ENCODE assay signal across 17 cellular contexts in genomic region chr6:9914951-9915350, GRCh38.
"Had no signal": no experiment of that assay in that cellular context is flagged by ENCODE, and none has a peak within 500 bp of the region (broad histone marks: within the 10 kb centered on the region; RNA-seq: fewer than 3 reads in every experiment).

No MANE protein-coding gene starts in this region.

- H3K4me3 Mint-ChIP-seq: naive thymus-derived CD8-positive, alpha-beta T cell; stimulated activated naive B cell treated with anti-CD40 and anti-IgM and Interleukin-4, amounts not matched to agents 10 μg/mL and 1 μg/mL and 100 μg/mL, for 72 hours; stimulated activated naive CD8-positive, alpha-beta T cell treated with anti-CD3 and anti-CD28 coated beads, Interleukin-15, amount 100 ng/mL, for 72 hours had no signal

- H3K27ac ChIP-seq: esophagus muscularis mucosa, gastrocnemius medialis, neutrophil, psoas muscle, skin epidermis, thoracic aorta had no signal

- H3K27me3 Mint-ChIP-seq: stimulated activated naive B cell treated with anti-CD40 and anti-IgM and Interleukin-4, amounts not matched to agents 10 μg/mL and 1 μg/mL and 100 μg/mL, for 72 hours; stimulated activated naive CD8-positive, alpha-beta T cell treated with anti-CD3 and anti-CD28 coated beads, Interleukin-15, amount 100 ng/mL, for 72 hours had no signal

- H3K4me3 ChIP-seq: esophagus muscularis mucosa, gastrocnemius medialis, lung, psoas muscle, skin epidermis, thoracic aorta had no signal

- H3K9me3 ChIP-seq: esophagus muscularis mucosa, gastrocnemius medialis, neutrophil, psoas muscle, thoracic aorta had no signal

- H3K36me3 ChIP-seq: esophagus muscularis mucosa, gastrocnemius medialis, neutrophil, thoracic aorta had no signal

- DNase-seq: effector memory CD4-positive, alpha-beta T cell; gastrocnemius medialis; left ventricle myocardium superior; mesenchymal stem cell; naive thymus-derived CD8-positive, alpha-beta T cell; psoas muscle; stimulated activated CD4-positive, alpha-beta T cell treated with anti-CD3 and anti-CD28 coated beads, Interleukin-2, amount 100 ng/mL, for 24 hours; stimulated activated CD4-positive, alpha-beta T cell treated with anti-CD3 and anti-CD28 coated beads, Interleukin-4, amount 100 ng/mL, for 4 hours; stimulated activated naive B cell treated with anti-CD40 and anti-IgM and Interleukin-4, amounts not matched to agents 10 μg/mL and 1 μg/mL and 100 μg/mL, for 72 hours; stimulated activated naive CD8-positive, alpha-beta T cell treated with anti-CD3 and anti-CD28 coated beads, Interleukin-15, amount 100 ng/mL, for 72 hours; trophoblast cell had no signal

- ATAC-seq: gastrocnemius medialis; left ventricle myocardium superior; naive thymus-derived CD8-positive, alpha-beta T cell; psoas muscle; sciatic nerve; stimulated activated naive B cell treated with anti-CD40 and anti-IgM and Interleukin-4, amounts not matched to agents 10 μg/mL and 1 μg/mL and 100 μg/mL, for 72 hours; stimulated activated naive CD8-positive, alpha-beta T cell treated with anti-CD3 and anti-CD28 coated beads, Interleukin-15, amount 100 ng/mL, for 72 hours had no signal

- H3K36me3 Mint-ChIP-seq: stimulated activated naive B cell treated with anti-CD40 and anti-IgM and Interleukin-4, amounts not matched to agents 10 μg/mL and 1 μg/mL and 100 μg/mL, for 72 hours had no signal

- H3K27ac Mint-ChIP-seq: naive thymus-derived CD8-positive, alpha-beta T cell; stimulated activated naive B cell treated with anti-CD40 and anti-IgM and Interleukin-4, amounts not matched to agents 10 μg/mL and 1 μg/mL and 100 μg/mL, for 72 hours had no signal

- H3K4me1 Mint-ChIP-seq: naive thymus-derived CD8-positive, alpha-beta T cell; stimulated activated naive B cell treated with anti-CD40 and anti-IgM and Interleukin-4, amounts not matched to agents 10 μg/mL and 1 μg/mL and 100 μg/mL, for 72 hours; stimulated activated naive CD8-positive, alpha-beta T cell treated with anti-CD3 and anti-CD28 coated beads, Interleukin-15, amount 100 ng/mL, for 72 hours had no signal

- H3K27me3 ChIP-seq: esophagus muscularis mucosa, gastrocnemius medialis, neutrophil had no signal

- H3K4me1 ChIP-seq: esophagus muscularis mucosa, gastrocnemius medialis, psoas muscle had no signal
